Comparison of ENCODE assay signal across 15 cellular contexts in the genomic region with DNA sequence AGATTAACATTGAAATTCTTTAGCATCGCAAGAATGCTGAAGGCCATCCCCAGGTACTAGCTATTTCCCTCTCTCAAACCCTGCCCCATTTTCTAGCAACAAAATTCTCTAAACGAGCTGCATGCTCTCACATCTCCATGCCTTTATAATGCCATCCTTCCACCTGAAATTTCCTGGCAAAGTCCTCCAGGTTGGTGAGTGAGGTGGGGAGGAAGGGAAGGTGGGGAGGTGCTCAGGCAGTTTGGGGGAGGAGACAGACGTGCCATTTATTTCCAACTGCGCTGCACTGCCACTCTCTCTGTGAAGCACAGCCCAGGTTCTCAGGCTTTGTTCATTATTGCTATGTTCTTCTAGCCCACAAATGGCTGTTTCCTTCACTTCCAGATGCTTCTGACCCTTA.
DNase-seq lines count a peak whose midpoint lies in the region; ATAC-seq and TF ChIP-seq lines count a peak whose summit lies in the region.
"Had no signal": no experiment of that assay in that cellular context is flagged by ENCODE, and none has a peak within 500 bp of the region (broad histone marks: within the 10 kb centered on the region; RNA-seq: fewer than 3 reads in every experiment).

No MANE protein-coding gene starts in this region.

- H3K18ac ChIP-seq in H9 (ENCODE audit: insufficient read length, low read depth, low read length), result no peak overlapping the region

- no peak for ATAC-seq in GM21825 (IDR thresholded peaks at IDR 0.05; ENCODE audit: unreplicated experiment)
- ATAC-seq: CD8-positive, alpha-beta T cell had no signal

- H2AFZ ChIP-seq in H9 (ENCODE audit: low read length) (no peak overlapping the region), osteoblast (ENCODE audit: low read length) (peak overlapping the region; percentile 10)

- no peak overlapping the region for H3T11ph ChIP-seq in H9 (ENCODE audit: low read length)

- no peak overlapping the region for H3K4ac ChIP-seq in H9 (ENCODE audit: low read depth, low read length)

- H3K23me2 ChIP-seq in H9 (ENCODE audit: insufficient read length, low read depth, low read length, poor library complexity, severe bottlenecking), result no peaks in the 10 kb centered on the region

- TF ChIP-seq CTCF in H9 (conservative IDR thresholded peaks at IDR 0.05) (no peak), osteoblast (IDR thresholded peaks at IDR 0.05; ENCODE audit: extremely low read depth, low read depth, low read length) (no peak)

- no peak overlapping the region for H3K4me2 ChIP-seq in H9 (ENCODE audit: insufficient read depth, insufficient read length, low read length)
- H3K4me2 ChIP-seq in osteoblast (ENCODE audit: insufficient read depth, low read length), result no peak overlapping the region

- H2BK15ac ChIP-seq in H9 (ENCODE audit: low read depth, low read length), result no peak overlapping the region

- H2BK120ac ChIP-seq in H9 (ENCODE audit: low read depth, low read length, poor library complexity, severe bottlenecking), result no peak overlapping the region

- CTCF ChIA-PET in activated CD4-positive, alpha-beta memory T cell treated with anti-CD3 and anti-CD28 coated beads for 36 hours (lab: Charles Lee), result no interaction called here

- H3K9me3 ChIP-seq in H9 (ENCODE audit: control insufficient read depth, low read depth, low read length), result no peaks in the 10 kb centered on the region
- no peaks in the 10 kb centered on the region for H3K9me3 ChIP-seq in osteoblast (ENCODE audit: low read depth, low read length)
- H3K9me3 ChIP-seq: SJSA1 had no signal

- no peak overlapping the region for H4K8ac ChIP-seq in H9 (replicated peaks; ENCODE audit: insufficient read length, low read depth, low read length)

- H3K27me3 Mint-ChIP-seq in H9 (ENCODE audit: low read depth), result no peaks in the 10 kb centered on the region
- no peaks in the 10 kb centered on the region for H3K27me3 Mint-ChIP-seq in activated CD4-positive, alpha-beta memory T cell treated with anti-CD3 and anti-CD28 coated beads for 36 hours
- H3K27me3 Mint-ChIP-seq: B cell had no signal

- H3K79me2 ChIP-seq in H9 (ENCODE audit: insufficient read depth, low read length) (no peaks in the 10 kb centered on the region), osteoblast (ENCODE audit: insufficient read depth, low read length) (no peaks in the 10 kb centered on the region)

- H3K9me3 Mint-ChIP-seq in H9, result no peaks in the 10 kb centered on the region
- no peaks in the 10 kb centered on the region for H3K9me3 Mint-ChIP-seq in activated CD4-positive, alpha-beta memory T cell treated with anti-CD3 and anti-CD28 coated beads for 36 hours
- H3K9me3 Mint-ChIP-seq: CD8-positive, alpha-beta T cell had no signal

- POLR2A ChIA-PET in activated CD4-positive, alpha-beta memory T cell treated with anti-CD3 and anti-CD28 coated beads for 36 hours (lab: Charles Lee), result no interaction called here

- no peak overlapping the region for H3K27ac ChIP-seq in H9 (ENCODE audit: insufficient read length, low read depth, low read length)
- H3K27ac ChIP-seq in osteoblast (ENCODE audit: low read depth, low read length), result no peak overlapping the region
- H3K27ac ChIP-seq: SJSA1 had no signal

- intact Hi-C loops in activated CD4-positive, alpha-beta memory T cell treated with anti-CD3 and anti-CD28 coated beads for 36 hours (cut with micrococcal nuclease), result no loop called here

- peak overlapping the region in 2 of 3 experiments; percentile 59 to 65; a peak in 4 of 7 replicates for H3K27ac Mint-ChIP-seq in H9
- no peak overlapping the region for H3K27ac Mint-ChIP-seq in activated CD4-positive, alpha-beta memory T cell treated with anti-CD3 and anti-CD28 coated beads for 36 hours
- H3K27ac Mint-ChIP-seq: B cell; CD8-positive, alpha-beta T cell had no signal

- H2BK12ac ChIP-seq in H9 (ENCODE audit: insufficient read length, low read depth, low read length), result no peak overlapping the region

- H3K4me1 Mint-ChIP-seq in H9, result peaks cover 12% of the 10 kb centered on the region in 2 experiments
- H3K4me1 Mint-ChIP-seq in activated CD4-positive, alpha-beta memory T cell treated with anti-CD3 and anti-CD28 coated beads for 36 hours (ENCODE audit: low read depth), result no peaks in the 10 kb centered on the region
- H3K4me1 Mint-ChIP-seq: B cell had no signal

- H3K14ac ChIP-seq in H9 (ENCODE audit: insufficient read depth, low read length), result no peak overlapping the region

- H3K23ac ChIP-seq in H9 (ENCODE audit: insufficient read length, low read depth, low read length), result no peak overlapping the region

- H3K36me3 Mint-ChIP-seq in H9 (ENCODE audit: insufficient read depth in 1 of 3, low read depth in 3 of 3), result no peaks in the 10 kb centered on the region; a peak in 3 of 7 replicates
- no peaks in the 10 kb centered on the region for H3K36me3 Mint-ChIP-seq in activated CD4-positive, alpha-beta memory T cell treated with anti-CD3 and anti-CD28 coated beads for 36 hours
- H3K36me3 Mint-ChIP-seq: CD8-positive, alpha-beta T cell had no signal

- no peak overlapping the region for H3K4me3 ChIP-seq in osteoblast (ENCODE audit: insufficient read depth, low read length)
- H3K4me3 ChIP-seq: SJSA1 had no signal

- H3K4me1 ChIP-seq in H9 (ENCODE audit: insufficient read depth, low read length) (peaks cover 2% of the 10 kb centered on the region; the same call in 1 of the 2 replicates), osteoblast (ENCODE audit: insufficient read depth, low read length) (no peaks in the 10 kb centered on the region)
- H3K4me1 ChIP-seq: SJSA1 had no signal

- no peak overlapping the region for H3K4me3 Mint-ChIP-seq in H9
- no peak overlapping the region for H3K4me3 Mint-ChIP-seq in activated CD4-positive, alpha-beta memory T cell treated with anti-CD3 and anti-CD28 coated beads for 36 hours
- H3K4me3 Mint-ChIP-seq: B cell; CD8-positive, alpha-beta T cell had no signal

- H2BK20ac ChIP-seq in H9 (ENCODE audit: low read depth, low read length, poor library complexity, severe bottlenecking), result no peak overlapping the region

- H3K36me3 ChIP-seq in osteoblast (ENCODE audit: insufficient read depth, low read length), result no peaks in the 10 kb centered on the region
- H3K36me3 ChIP-seq: SJSA1 had no signal

- no peaks in the 10 kb centered on the region for H3K79me1 ChIP-seq in H9 (ENCODE audit: insufficient read depth, low read depth, low read length, poor library complexity, severe bottlenecking)

- H2BK5ac ChIP-seq in H9 (ENCODE audit: insufficient read length, low read length), result no peak overlapping the region

- H3K27me3 ChIP-seq in H9 (ENCODE audit: insufficient read depth, low read length) (no peaks in the 10 kb centered on the region), osteoblast (ENCODE audit: insufficient read depth, low read length) (no peaks in the 10 kb centered on the region)
- H3K27me3 ChIP-seq: SJSA1 had no signal

- H3K9ac ChIP-seq in H9 (ENCODE audit: extremely low read depth, insufficient read length, low read length), result no peak overlapping the region

- H4K91ac ChIP-seq in H9 (ENCODE audit: insufficient read length, low read depth, low read length), result no peak overlapping the region

- WGBS in H9 (ENCODE audit: extremely low coverage, insufficient read length, low lambda C conversion rate), result no CpG with 5 or more reads among the region's 4 CpGs

- no peak overlapping the region for H2AK5ac ChIP-seq in H9 (ENCODE audit: insufficient read length, low read length)

- H3K56ac ChIP-seq in H9 (ENCODE audit: insufficient read length, low read depth, low read length), result no peak overlapping the region

- DNase-seq in H9 (peak; percentile 65), cerebellum (ENCODE audit: low spot score) (peak; percentile 2), inferior parietal cortex (ENCODE audit: extremely low spot score) (peak; percentile 4), osteoblast (ENCODE audit: insufficient read length, low spot score, missing footprints) (peak; percentile 62), NCI-H1048 (lab: John Stamatoyannopoulos, UW) (no peak), NCI-H146 (lab: John Stamatoyannopoulos, UW) (no peak)
- no peak for DNase-seq in activated CD4-positive, alpha-beta memory T cell treated with anti-CD3 and anti-CD28 coated beads for 36 hours
- DNase-seq: CD8-positive, alpha-beta T cell; MM.1S; NCI-H1105 treated with DMSO at 0.1 percent for 48 hours; NCI-H187 treated with DMSO at 0.1 percent for 48 hours; NCI-H510A treated with DMSO at 0.1 percent for 48 hours had no signal

- H4K20me1 ChIP-seq in H9 (ENCODE audit: control insufficient read depth, insufficient read depth, insufficient read length) (no peaks in the 10 kb centered on the region), osteoblast (ENCODE audit: insufficient read depth, low read length) (no peaks in the 10 kb centered on the region)

- no peak overlapping the region for H4K5ac ChIP-seq in H9 (ENCODE audit: insufficient read length, low read depth, low read length)

Comparison
In these comparisons a context has a peak if more than half of its experiments do, and no peak if none do; other contexts are left out.
1. DNase-seq: peak in H9 (single experiment), cerebellum (single experiment), inferior parietal cortex (single experiment) and osteoblast (single experiment); none in NCI-H1048 (single experiment), activated CD4-positive, alpha-beta memory T cell treated with anti-CD3 and anti-CD28 coated beads for 36 hours (single experiment) and NCI-H146 (single experiment).